Comparison of ENCODE assay signal across 10 cellular contexts in the genomic region with DNA sequence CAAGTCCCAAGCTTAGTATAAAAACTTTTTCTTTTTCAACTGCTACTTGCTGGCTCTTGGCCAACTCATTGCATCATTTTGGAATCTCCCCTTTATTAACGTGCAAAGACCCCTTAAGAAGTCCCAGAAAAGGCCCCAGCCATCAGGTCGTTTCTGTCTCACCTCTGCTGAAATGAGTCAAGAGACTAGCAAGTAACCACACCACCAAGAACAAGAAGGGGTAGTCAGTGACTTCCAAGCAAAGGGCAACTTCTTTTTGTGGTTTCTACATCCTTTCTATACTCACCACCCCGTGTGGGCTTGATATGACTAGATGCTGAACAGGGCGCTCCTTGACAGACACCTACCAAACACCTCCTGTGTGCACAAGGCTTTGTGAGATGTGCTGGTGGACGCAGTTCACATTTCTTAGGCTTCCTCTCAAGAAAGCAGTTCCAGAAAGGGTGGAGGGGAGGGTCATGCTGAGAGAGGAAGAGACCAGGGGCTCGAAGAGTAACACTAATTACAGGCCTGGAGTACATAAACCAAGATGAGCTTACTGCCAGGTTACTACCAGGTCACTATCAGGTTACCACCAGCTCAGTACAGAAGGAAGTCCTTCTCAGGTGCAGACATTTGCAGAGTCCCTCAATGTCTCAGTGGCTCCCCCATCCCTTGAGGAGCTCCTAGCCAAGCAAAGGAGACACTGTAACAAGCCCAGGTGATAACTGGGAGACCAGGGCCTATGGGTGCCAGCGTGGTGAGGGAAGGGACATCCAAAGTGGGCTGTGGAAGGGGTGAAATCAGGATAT. TPM values are rescaled to one million over a fixed set of nuclear protein-coding genes. Genes with fewer than 3 reads are reported as not detected.
DNase-seq lines count a peak whose midpoint lies in the region; ATAC-seq, FAIRE-seq and TF ChIP-seq lines count a peak whose summit lies in the region.
"Had no signal": no experiment of that assay in that cellular context is flagged by ENCODE, and none has a peak within 500 bp of the region (broad histone marks: within the 10 kb centered on the region; RNA-seq: fewer than 3 reads in every experiment).

No MANE protein-coding gene starts in this region.

- intact Hi-C loops in right lobe of liver (cut with DNase I) (no loop called here), HepG2 (cut with micrococcal nuclease; ENCODE audit: unreplicated experiment) (loop anchor here (5.0 kb wide), 1 partner anchor 284 kb away; no protein-coding TSS in a partner anchor), breast epithelium (cut with DNase I; ENCODE audit: low total_unique reads) (no loop called here)

- POLR2A ChIA-PET in HepG2 (lab: Yijun Ruan, JAX): no interaction called here

- no peaks in the 10 kb centered on the region for H4K20me1 ChIP-seq in HepG2 (ENCODE audit: insufficient read depth, low read length)

- TF ChIP-seq POLR2A in right lobe of liver (IDR thresholded peaks at IDR 0.05) (no peak), HepG2 (IDR thresholded peaks at IDR 0.05; ENCODE audit: insufficient read depth in 1 of 2, low read depth in 2 of 2, low read length in 2 of 2) (no peak), breast epithelium (IDR thresholded peaks at IDR 0.05) (no peak)

- H2BK12ac ChIP-seq in mesenchymal stem cell (ENCODE audit: low read length in 2 of 2): no peak overlapping the region

- no peak for TF ChIP-seq CTCF in right lobe of liver (IDR thresholded peaks at IDR 0.05)
- TF ChIP-seq CTCF in HepG2 (CRISPR knock-in tag; IDR thresholded peaks at IDR 0.05): no peak
- no peak for TF ChIP-seq CTCF in omental fat pad (IDR thresholded peaks at IDR 0.05)
- no peak for TF ChIP-seq CTCF in breast epithelium (IDR thresholded peaks at IDR 0.05)

- no peak for TF ChIP-seq RAD21 in HepG2 (CRISPR knock-in tag; IDR thresholded peaks at IDR 0.05)

- H3K4me1 ChIP-seq in right lobe of liver (no peaks in the 10 kb centered on the region), HepG2 (ENCODE audit: insufficient read depth, low read length) (no peaks in the 10 kb centered on the region), mesenchymal stem cell (ENCODE audit: control insufficient read depth, insufficient read depth, low read depth, low read length) (no peaks in the 10 kb centered on the region), breast epithelium (no peaks in the 10 kb centered on the region)

- H2AK5ac ChIP-seq in mesenchymal stem cell (ENCODE audit: low read length, severe bottlenecking): no peak overlapping the region

- ATAC-seq in right lobe of liver (peak in 3 of 4 donors; percentile 27 to 44 (median 28)), HepG2 (no peak), HG03280 (IDR thresholded peaks at IDR 0.05; ENCODE audit: unreplicated experiment) (peak; percentile 73), omental fat pad (ENCODE audit: low FRiP score) (no peak)

- no peak overlapping the region for H3K27ac ChIP-seq in right lobe of liver
- H3K27ac ChIP-seq in HepG2 (ENCODE audit: extremely low read length, insufficient read depth, low read length): no peak overlapping the region
- no peak overlapping the region for H3K27ac ChIP-seq in mesenchymal stem cell (ENCODE audit: low read length, poor library complexity, severe bottlenecking)
- no peak overlapping the region for H3K27ac ChIP-seq in breast epithelium
- H3K27ac ChIP-seq: neutrophil had no signal

- CTCF ChIA-PET in HepG2 (lab: Yijun Ruan, JAX; ENCODE audit: low intra/inter-chr PET ratio, low total read pairs): no interaction called here

- H4K8ac ChIP-seq in mesenchymal stem cell (ENCODE audit: low read length): no peak overlapping the region

- H3K9me3 ChIP-seq in right lobe of liver: no peaks in the 10 kb centered on the region
- no peaks in the 10 kb centered on the region for H3K9me3 ChIP-seq in HepG2 (ENCODE audit: low read length)
- H3K9me3 ChIP-seq in mesenchymal stem cell (ENCODE audit: control insufficient read depth, low read length): no peaks in the 10 kb centered on the region
- H3K9me3 ChIP-seq in breast epithelium: peaks cover 0 to 13% of the 10 kb centered on the region in 2 donors
- H3K9me3 ChIP-seq: neutrophil had no signal

- WGBS in right lobe of liver (ENCODE audit: insufficient coverage, low coverage, low lambda C conversion rate, missing lambda C conversion rate): 28% methylated on average over 6 of the region's 7 CpGs
- WGBS in HepG2 (ENCODE audit: low lambda C conversion rate): 10% methylated on average over 6 of the region's 7 CpGs
- 48% methylated on average over 7 of the region's 7 CpGs for WGBS in mesenchymal stem cell

- H3K23ac ChIP-seq in mesenchymal stem cell (ENCODE audit: low read length in 2 of 2): no peak overlapping the region

- no peak overlapping the region for H2BK5ac ChIP-seq in mesenchymal stem cell (ENCODE audit: low read depth, low read length, poor library complexity, severe bottlenecking)

- TF ChIP-seq EP300 in HepG2 (IDR thresholded peaks at IDR 0.05; ENCODE audit: low read depth in 2 of 2, low read length in 2 of 2): no peak
- no peak for TF ChIP-seq EP300 in HepG2 (CRISPR knock-in tag; IDR thresholded peaks at IDR 0.05; ENCODE audit: borderline replicate concordance)

- H3K18ac ChIP-seq in mesenchymal stem cell (ENCODE audit: low read depth in 1 of 2, low read length in 2 of 2): no peak overlapping the region

- H3K36me3 ChIP-seq in right lobe of liver (no peaks in the 10 kb centered on the region), HepG2 (replicated peaks in 1 of 2; ENCODE audit: control insufficient read depth in 1 of 2, insufficient read depth in 2 of 2, low read length in 2 of 2) (no peaks in the 10 kb centered on the region), mesenchymal stem cell (ENCODE audit: control insufficient read depth in 1 of 2, insufficient read depth in 2 of 2, low read depth in 1 of 2, low read length in 2 of 2) (no peaks in the 10 kb centered on the region), breast epithelium (no peaks in the 10 kb centered on the region)
- H3K36me3 ChIP-seq: neutrophil had no signal

- no peaks in the 10 kb centered on the region for H3K79me1 ChIP-seq in mesenchymal stem cell (replicated peaks; ENCODE audit: low read length, poor library complexity, severe bottlenecking)

- H3K4me2 ChIP-seq in HepG2 (ENCODE audit: low read depth, low read length): no peak overlapping the region
- H3K4me2 ChIP-seq in mesenchymal stem cell (ENCODE audit: low read length, poor library complexity, severe bottlenecking): no peak overlapping the region

- DNase-seq in right lobe of liver (no peak), HepG2 (ENCODE audit: low spot score) (no peak), mesenchymal stem cell (no peak), omental fat pad (ENCODE audit: low spot score) (no peak), breast epithelium (ENCODE audit: low spot score in 2 of 2) (no peak), NCI-H748 (lab: John Stamatoyannopoulos, UW; ENCODE audit: unreplicated experiment) (no peak)
- DNase-seq in activated T-cell treated with anti-CD3 and anti-CD28 coated beads, Interleukin-2, amount 50 U/mL, for 48 hours: peak; percentile 62 to 67
- DNase-seq: NCI-H510A treated with DMSO at 0.1 percent for 48 hours had no signal

- BruUV-seq in HepG2 (replicated peaks; lab: Mats Ljungman, UMichigan): no TSS peak

- in situ Hi-C loops in HepG2 (cut with HindIII; ENCODE audit: extremely low pct_ligation_motif_present, low pct_unique_long_range_greater_than_20kb): no loop called here

- FAIRE-seq in HepG2 (lab: Jason Lieb, UNC): no peak

- H2AFZ ChIP-seq in HepG2 (ENCODE audit: low read length) (no peak overlapping the region), mesenchymal stem cell (ENCODE audit: low read depth, low read length) (no peak overlapping the region)

- H3K14ac ChIP-seq in mesenchymal stem cell (ENCODE audit: low read length in 2 of 2): no peak overlapping the region

- H3K4me3 ChIP-seq in right lobe of liver (no peak overlapping the region), HepG2 (replicated peaks in 1 of 3; ENCODE audit: insufficient read depth in 1 of 3, low read depth in 2 of 3, low read length in 3 of 3) (no peak overlapping the region), mesenchymal stem cell (ENCODE audit: insufficient read depth in 1 of 2, low read depth in 1 of 2, low read length in 2 of 2) (no peak overlapping the region), breast epithelium (no peak overlapping the region)

- H3K9ac ChIP-seq in HepG2 (ENCODE audit: insufficient read depth, low read depth, low read length) (no peak overlapping the region), mesenchymal stem cell (ENCODE audit: low read length) (no peak overlapping the region)

- H3K27me3 ChIP-seq in right lobe of liver (no peaks in the 10 kb centered on the region), HepG2 (ENCODE audit: control insufficient read depth in 1 of 2, insufficient read depth in 2 of 2, low read length in 2 of 2) (peaks cover 2 to 4% of the 10 kb centered on the region in 2 experiments; a peak in 2 of 5 replicates), mesenchymal stem cell (ENCODE audit: control insufficient read depth in 1 of 2, insufficient read depth in 1 of 2, low read length in 2 of 2) (no peaks in the 10 kb centered on the region), breast epithelium (peaks cover 0 to 12% of the 10 kb centered on the region in 2 donors)
- H3K27me3 ChIP-seq: neutrophil had no signal

- no peak overlapping the region for H2BK120ac ChIP-seq in mesenchymal stem cell (ENCODE audit: low read depth, low read length)

- no peak overlapping the region for H2BK15ac ChIP-seq in mesenchymal stem cell (ENCODE audit: low read depth, poor library complexity, severe bottlenecking)

- no peak overlapping the region for H3K4ac ChIP-seq in mesenchymal stem cell (ENCODE audit: low read depth in 1 of 2, low read length in 2 of 2)

- no peak overlapping the region for H4K91ac ChIP-seq in mesenchymal stem cell (ENCODE audit: low read length)

- H3K79me2 ChIP-seq in HepG2 (ENCODE audit: insufficient read depth, low read length): no peaks in the 10 kb centered on the region

RNA-seq across cellular contexts. Expression of a gene that starts 19.3 kb away (rescaled TPM):
- under 1 TPM in 1 of 6 experiments, not detected in 5; 0.12 TPM for total RNA-seq in right lobe of liver
- total RNA-seq in HepG2 (2016; rRNA removed; fragmentation: Illumina TruSeq; extraction: Trizol): not detected in 2 replicates
- total RNA-seq in HepG2 (2016; cell fraction: cytosol; rRNA removed; fragmentation: Illumina TruSeq; extraction: Trizol; ENCODE audit: low read depth): not detected in 2 replicates
- not detected in 2 replicates for total RNA-seq in HepG2 (2016; cell fraction: insoluble cytoplasmic fraction; rRNA removed; fragmentation: Illumina TruSeq; extraction: Trizol)
- not detected in 2 replicates for total RNA-seq in HepG2 (2016; cell fraction: membrane; rRNA removed; fragmentation: Illumina TruSeq; extraction: Trizol)
- total RNA-seq in HepG2 (2016; cell fraction: nucleus; rRNA removed; fragmentation: Illumina TruSeq; extraction: Trizol): not detected in 2 replicates
- not detected in 2 replicates for polyA plus RNA-seq in HepG2 (2011; rRNA removed)
- polyA plus RNA-seq in HepG2 (2011; cell fraction: cytosol; rRNA removed): not detected in 2 replicates
- not detected in 2 replicates for polyA plus RNA-seq in HepG2 (2011; cell fraction: nucleus; rRNA removed)
- not detected in 2 replicates for polyA plus RNA-seq in HepG2 (2012)
- polyA plus RNA-seq in HepG2 (2016; cell fraction: cytosol; fragmentation: Illumina TruSeq; extraction: Trizol; ENCODE audit: low read depth): not detected in 2 replicates
- polyA plus RNA-seq in HepG2 (2016; cell fraction: insoluble cytoplasmic fraction; fragmentation: Illumina TruSeq; extraction: Trizol; ENCODE audit: low read depth): not detected in 2 replicates
- not detected in 2 replicates for polyA plus RNA-seq in HepG2 (2016; cell fraction: membrane; fragmentation: Illumina TruSeq; extraction: Trizol; ENCODE audit: low read depth)
- polyA plus RNA-seq in HepG2 (2016; cell fraction: nucleus; fragmentation: Illumina TruSeq; extraction: Trizol; ENCODE audit: insufficient read depth, low read depth): not detected in 2 replicates
- polyA minus RNA-seq in HepG2 (2011; rRNA and poly(A)+ RNA removed; ENCODE audit: low replicate concordance): not detected in 2 replicates
- polyA minus RNA-seq in HepG2 (2011; cell fraction: cytosol; rRNA and poly(A)+ RNA removed): not detected in 2 replicates
- polyA minus RNA-seq in HepG2 (2011; cell fraction: nucleus; rRNA and poly(A)+ RNA removed): not detected in 2 replicates
- polyA plus RNA-seq in mesenchymal stem cell (2013, experiment 1 of 2): not detected
- not detected for polyA plus RNA-seq in mesenchymal stem cell (2013, experiment 2 of 2)
- total RNA-seq in omental fat pad: 1 to 10 TPM in 1 of 4 donors, under 1 TPM in 2, not detected in 1; 0.48 to 1.0 (median 0.63) TPM
- total RNA-seq in breast epithelium: under 1 TPM; 0.66 to 0.88 (median 0.80) TPM

Comparison
In these comparisons a context has a peak if more than half of its experiments do, and no peak if none do; other contexts are left out.
1. ATAC-seq: peak in right lobe of liver (3 of 4) and HG03280 (single experiment); none in HepG2 (single experiment) and omental fat pad (single experiment).
2. DNase-seq: peak in activated T-cell treated with anti-CD3 and anti-CD28 coated beads, Interleukin-2, amount 50 U/mL, for 48 hours (2 of 2); none in right lobe of liver (0 of 3), HepG2 (single experiment), mesenchymal stem cell (single experiment), omental fat pad (single experiment), breast epithelium (0 of 2) and NCI-H748 (single experiment).